ENCODE assay signal across 11 cellular contexts in genomic region chr3:23992051-23992628, GRCh38. TPM values are rescaled to one million over a fixed set of nuclear protein-coding genes. Genes with fewer than 3 reads are reported as not detected.
DNase-seq lines count a peak whose midpoint lies in the region; ATAC-seq and TF ChIP-seq lines count a peak whose summit lies in the region.
"Had no signal": no experiment of that assay in that cellular context is flagged by ENCODE, and none has a peak within 500 bp of the region (broad histone marks: within the 10 kb centered on the region; RNA-seq: fewer than 3 reads in every experiment).

No MANE protein-coding gene starts in this region.

- no peak overlapping the region for H2AFZ ChIP-seq in fibroblast of lung (ENCODE audit: low read length)

- H3K4me1 Mint-ChIP-seq in activated T-cell treated with anti-CD3 and anti-CD28 coated beads, Interleukin-2, amount 50 U/mL, for 72 hours (ENCODE audit: low read depth) = peaks cover 6% of the 10 kb centered on the region

- no peaks in the 10 kb centered on the region for H3K27me3 Mint-ChIP-seq in activated T-cell treated with anti-CD3 and anti-CD28 coated beads, Interleukin-2, amount 50 U/mL, for 72 hours (ENCODE audit: low read depth)

- no peak overlapping the region for H3K4me2 ChIP-seq in fibroblast of lung (ENCODE audit: extremely low read depth, insufficient read depth, low read length)

- ATAC-seq in heart right ventricle = no peak
- no peak for ATAC-seq in activated T-cell treated with anti-CD3 and anti-CD28 coated beads, Interleukin-2, amount 50 U/mL, for 72 hours (replicated peaks in 1 of 2)

- no peak overlapping the region for H3K27ac ChIP-seq in fibroblast of lung (ENCODE audit: insufficient read depth, low read length)
- H3K27ac ChIP-seq in heart right ventricle = peak overlapping the region in 1 of 10 donors; percentile 1
- H3K27ac ChIP-seq: esophagus squamous epithelium, HL-60 had no signal

- no peaks in the 10 kb centered on the region for H4K20me1 ChIP-seq in fibroblast of lung (ENCODE audit: control insufficient read depth, extremely low read depth, insufficient read depth, low read length)

- no peaks in the 10 kb centered on the region for H3K79me2 ChIP-seq in fibroblast of lung (ENCODE audit: control insufficient read depth, insufficient read depth, low read length)

- H3K36me3 ChIP-seq in fibroblast of lung (ENCODE audit: control insufficient read depth, insufficient read depth, low read length) = no peaks in the 10 kb centered on the region
- H3K36me3 ChIP-seq in heart right ventricle = no peaks in the 10 kb centered on the region
- H3K36me3 ChIP-seq: esophagus squamous epithelium had no signal

- peak; percentile 49 for DNase-seq in HCEC 1CT
- peak; percentile 47 for DNase-seq in NCI-H526 treated with DMSO at 0.1 percent for 48 hours (lab: John Stamatoyannopoulos, UW)
- DNase-seq in fibroblast of lung (ENCODE audit: low read depth in 2 of 2) = peak; percentile 51 to 77
- DNase-seq in retinal pigment epithelial cell (ENCODE audit: low read depth) = peak; percentile 94
- DNase-seq in NCI-H187 treated with DMSO at 0.1 percent for 48 hours (lab: John Stamatoyannopoulos, UW) = no peak
- DNase-seq in heart right ventricle = no peak
- no peak for DNase-seq in activated T-cell treated with anti-CD3 and anti-CD28 coated beads, Interleukin-2, amount 50 U/mL, for 72 hours
- no peak for DNase-seq in NCI-H226
- DNase-seq: activated CD4-positive, CD25-positive, alpha-beta regulatory T cell; esophagus squamous epithelium had no signal

- H3K4me3 ChIP-seq in fibroblast of lung (replicated peaks in 1 of 4; ENCODE audit: control extremely low read depth in 1 of 4, insufficient read depth in 1 of 4, low read depth in 3 of 4, low read length in 4 of 4) (no peak overlapping the region), retinal pigment epithelial cell (ENCODE audit: low read length) (no peak overlapping the region), heart right ventricle (no peak overlapping the region)
- H3K4me3 ChIP-seq: esophagus squamous epithelium had no signal

- H3K4me1 ChIP-seq in fibroblast of lung (ENCODE audit: control insufficient read depth, extremely low read depth, insufficient read depth, low read length) (peaks cover 2% of the 10 kb centered on the region), heart right ventricle (peaks cover 0 to 29% (median 24%) of the 10 kb centered on the region in 9 donors)

- H3K27me3 ChIP-seq in fibroblast of lung (ENCODE audit: control insufficient read depth, insufficient read depth, low read length) = no peaks in the 10 kb centered on the region
- H3K27me3 ChIP-seq in heart right ventricle = no peaks in the 10 kb centered on the region
- H3K27me3 ChIP-seq: esophagus squamous epithelium had no signal

- no peak overlapping the region for H3K4me3 Mint-ChIP-seq in activated T-cell treated with anti-CD3 and anti-CD28 coated beads, Interleukin-2, amount 50 U/mL, for 72 hours

- H3K9ac ChIP-seq in fibroblast of lung (ENCODE audit: insufficient read depth, low read length) = no peak overlapping the region

- TF ChIP-seq CTCF in fibroblast of lung (conservative IDR thresholded peaks at IDR 0.05 in 1 of 2, IDR thresholded peaks at IDR 0.05 in 1 of 2; ENCODE audit: low read depth in 1 of 2, low read length in 2 of 2) (no peak), retinal pigment epithelial cell (conservative IDR thresholded peaks at IDR 0.05; ENCODE audit: low read depth, low read length) (no peak), heart right ventricle (IDR thresholded peaks at IDR 0.05) (no peak)

- H3K27ac Mint-ChIP-seq in activated T-cell treated with anti-CD3 and anti-CD28 coated beads, Interleukin-2, amount 50 U/mL, for 72 hours = no peak overlapping the region

- H3K9me3 ChIP-seq in fibroblast of lung (ENCODE audit: control insufficient read depth, insufficient read depth, low read depth, low read length) (no peaks in the 10 kb centered on the region), heart right ventricle (no peaks in the 10 kb centered on the region)
- H3K9me3 ChIP-seq: esophagus squamous epithelium had no signal

- H3K9me3 Mint-ChIP-seq in activated T-cell treated with anti-CD3 and anti-CD28 coated beads, Interleukin-2, amount 50 U/mL, for 72 hours = peaks cover 0 to 1% of the 10 kb centered on the region in 2 donors

- 58 to 63% methylated on average over 7 of the region's 7 CpGs for WGBS in heart right ventricle, 2 donors

- no peaks in the 10 kb centered on the region for H3K36me3 Mint-ChIP-seq in activated T-cell treated with anti-CD3 and anti-CD28 coated beads, Interleukin-2, amount 50 U/mL, for 72 hours (ENCODE audit: insufficient read depth in 2 of 2)

- intact Hi-C loops in heart right ventricle (cut with DNase I) = loop anchor here in 4 of 10 donors (10.0 kb wide), 3 partner anchors 97 to 693 kb away; partner anchors contain the start of gene THRB (in 2 of the 4)

RNA-seq across cellular contexts. Expression of gene NR1D2, which starts 47.1 kb away (rescaled TPM):
- total RNA-seq in fibroblast of lung = 55.7 and 85.2 TPM in 2 replicates
- 27.7 and 41.5 TPM in 2 replicates for polyA plus RNA-seq in fibroblast of lung
- 20.1 and 28.0 TPM in 2 replicates for polyA plus RNA-seq in fibroblast of lung (2012)
- polyA minus RNA-seq in fibroblast of lung (ENCODE audit: low replicate concordance) = 7.0 and 9.1 TPM in 2 replicates
- 10 to 100 TPM; 12.4 to 54.7 (median 36.2) TPM for total RNA-seq in heart right ventricle
- 1 to 10 TPM; 2.8 to 8.3 TPM for polyA plus RNA-seq in heart right ventricle
- total RNA-seq in activated T-cell treated with anti-CD3 and anti-CD28 coated beads, Interleukin-2, amount 50 U/mL, for 72 hours = 1 to 10 TPM; 5.6 to 8.7 TPM

Comparison
In these comparisons a context has a peak if more than half of its experiments do, and no peak if none do; other contexts are left out.
1. DNase-seq: peak in HCEC 1CT (single experiment), NCI-H526 treated with DMSO at 0.1 percent for 48 hours (single experiment), fibroblast of lung (2 of 2) and retinal pigment epithelial cell (single experiment); none in NCI-H187 treated with DMSO at 0.1 percent for 48 hours (single experiment), heart right ventricle (0 of 2), activated T-cell treated with anti-CD3 and anti-CD28 coated beads, Interleukin-2, amount 50 U/mL, for 72 hours (0 of 2) and NCI-H226 (single experiment).